In the genomic region with DNA sequence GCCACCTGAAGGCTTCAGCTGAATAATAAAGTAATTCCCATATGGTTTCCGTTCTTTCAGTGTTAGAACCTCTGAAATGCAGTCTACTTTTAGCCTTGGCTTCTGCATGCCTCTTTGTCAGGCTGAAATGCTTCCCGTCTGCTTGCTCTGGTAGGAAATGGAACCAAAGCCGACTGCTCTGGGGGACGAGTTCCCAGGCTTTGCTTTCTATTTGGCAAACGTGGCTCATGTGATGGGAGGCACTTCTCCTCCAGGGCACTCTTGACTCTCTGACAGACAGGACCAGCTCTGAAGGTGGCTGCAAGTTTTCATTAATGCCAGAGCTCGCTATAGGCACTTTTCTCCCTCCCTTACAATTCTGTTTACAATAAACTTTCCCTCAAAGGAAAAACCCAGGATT, we compare ENCODE assay signal across 9 cellular contexts.
DNase-seq lines count a peak whose midpoint lies in the region; ATAC-seq and TF ChIP-seq lines count a peak whose summit lies in the region.
"Had no signal": no experiment of that assay in that cellular context is flagged by ENCODE, and none has a peak within 500 bp of the region (broad histone marks: within the 10 kb centered on the region; RNA-seq: fewer than 3 reads in every experiment).

No MANE protein-coding gene starts in this region.

- H3K27me3 Mint-ChIP-seq in osteocyte (ENCODE audit: unreplicated experiment): no peaks in the 10 kb centered on the region

- peak overlapping the region; percentile 12 for H3K4me3 ChIP-seq in AG09309 (ENCODE audit: control insufficient read depth, low read depth, low read length)
- peak overlapping the region; percentile 67 for H3K4me3 ChIP-seq in SK-N-MC

- ATAC-seq in GM21447 (IDR thresholded peaks at IDR 0.05; ENCODE audit: unreplicated experiment): no peak

- H3K4me1 Mint-ChIP-seq in osteocyte (ENCODE audit: unreplicated experiment): peaks cover 51% of the 10 kb centered on the region

- H3K4me3 Mint-ChIP-seq in osteocyte (ENCODE audit: unreplicated experiment): peak overlapping the region; percentile 61

- peak overlapping the region; percentile 90 for H3K27ac Mint-ChIP-seq in osteocyte (ENCODE audit: unreplicated experiment)

- H3K36me3 ChIP-seq in SK-N-MC (ENCODE audit: insufficient read depth, low read length): no peaks in the 10 kb centered on the region

- no peak for DNase-seq in AG09309 (ENCODE audit: low read depth)
- DNase-seq in SK-N-MC (ENCODE audit: low read depth, low spot score): peak; percentile 53
- DNase-seq in globus pallidus (ENCODE audit: low spot score): peak; percentile 53
- no peak for DNase-seq in osteocyte (ENCODE audit: extremely low spot score, unreplicated experiment)
- no peak for DNase-seq in DMS53 treated with DMSO at 0.1 percent for 48 hours (lab: John Stamatoyannopoulos, UW; ENCODE audit: unreplicated experiment)
- no peak for DNase-seq in HuH-7 (ENCODE audit: low spot score)
- DNase-seq in T-helper 2 cell: no peak

- no peaks in the 10 kb centered on the region for H3K36me3 Mint-ChIP-seq in osteocyte (ENCODE audit: unreplicated experiment)

- peak overlapping the region; percentile 92 for H3K27ac ChIP-seq in SK-N-MC
- H3K27ac ChIP-seq: RWPE1 had no signal

- no peaks in the 10 kb centered on the region for H3K9me3 Mint-ChIP-seq in osteocyte (ENCODE audit: unreplicated experiment)

- TF ChIP-seq CTCF in AG09309 (IDR thresholded peaks at IDR 0.05; ENCODE audit: control insufficient read depth, insufficient read depth, low read depth, low read length, missing control alignments): no peak
- no peak for TF ChIP-seq CTCF in osteocyte (IDR thresholded peaks at IDR 0.05)

- H3K9ac ChIP-seq in SK-N-MC (ENCODE audit: insufficient read length): peak overlapping the region; percentile 54

- no peaks in the 10 kb centered on the region for H3K9me3 ChIP-seq in SK-N-MC (ENCODE audit: low read depth, low read length)

Comparison
In these comparisons a context has a peak if more than half of its experiments do, and no peak if none do; other contexts are left out.
1. DNase-seq: peak in SK-N-MC (single experiment) and globus pallidus (single experiment); none in AG09309 (single experiment), osteocyte (single experiment), DMS53 treated with DMSO at 0.1 percent for 48 hours (single experiment), HuH-7 (single experiment) and T-helper 2 cell (0 of 5).